18 cellular contexts compared by ENCODE assay signal in the genomic region with DNA sequence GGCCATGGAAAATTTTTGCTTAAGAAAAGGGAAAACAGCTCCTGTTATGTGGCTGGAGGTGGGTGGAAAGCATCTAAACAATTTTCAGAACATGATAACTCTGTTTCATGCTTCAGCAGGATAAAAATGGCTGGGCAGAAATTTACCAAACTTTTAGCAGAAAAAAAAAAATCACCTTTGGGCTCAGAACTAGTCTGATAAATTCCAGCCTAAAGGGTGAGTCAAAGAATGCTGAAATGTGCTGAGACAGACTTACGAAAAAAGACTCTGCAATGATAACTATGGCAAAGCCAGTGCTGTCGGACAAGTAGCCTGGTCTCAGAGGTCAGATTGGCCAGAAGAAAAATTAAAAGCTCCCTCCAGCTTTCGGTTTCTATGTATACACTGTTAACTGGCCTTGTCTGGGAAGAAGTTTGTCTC.
A peak's percentile ranks its signal among the peaks of the same experiment; 100 is the strongest.
DNase-seq lines count a peak whose midpoint lies in the region; ATAC-seq and TF ChIP-seq lines count a peak whose summit lies in the region.
"Had no signal": no experiment of that assay in that cellular context is flagged by ENCODE, and none has a peak within 500 bp of the region (broad histone marks: within the 10 kb centered on the region; RNA-seq: fewer than 3 reads in every experiment).

No MANE protein-coding gene starts in this region.

- H3K4me1 Mint-ChIP-seq in activated T-helper 17 cell treated with anti-CD3 and anti-CD28 coated beads, Interleukin-2, amount 50 U/mL, for 72 hours: no peaks in the 10 kb centered on the region
- H3K4me1 Mint-ChIP-seq: activated B cell treated with CpG ODN at 0.5 μM for 24 hours had no signal

- WGBS in esophagus muscularis mucosa: 58% methylated on average over 3 of the region's 3 CpGs
- 68% methylated on average over 3 of the region's 3 CpGs for WGBS in prostate gland

- no peaks in the 10 kb centered on the region for H3K27me3 Mint-ChIP-seq in activated T-helper 17 cell treated with anti-CD3 and anti-CD28 coated beads, Interleukin-2, amount 50 U/mL, for 72 hours
- H3K27me3 Mint-ChIP-seq: activated B cell treated with CpG ODN at 0.5 μM for 24 hours; stimulated activated naive CD8-positive, alpha-beta T cell treated with anti-CD3 and anti-CD28 coated beads, Interleukin-15, Interleukin-2, amounts not matched to agents 100 ng/mL and 50 ng/mL, for 24 hours had no signal

- H2AFZ ChIP-seq in PC-9: no peak overlapping the region

- H3K9me2 ChIP-seq in PC-9 (ENCODE audit: insufficient read depth): no peaks in the 10 kb centered on the region; the same call in 1 of the 2 replicates

- H3K4me1 ChIP-seq in PC-9 (replicated peaks; ENCODE audit: insufficient read depth) (peaks cover 47% of the 10 kb centered on the region), esophagus muscularis mucosa (no peaks in the 10 kb centered on the region), prostate gland (replicated peaks) (no peaks in the 10 kb centered on the region)

- POLR2A ChIA-PET in PC-9 (lab: Charles Lee; ENCODE audit: unreplicated experiment): no interaction called here

- BruUV-seq in PC-9 (replicated peaks; lab: Mats Ljungman, UMichigan): no TSS peak

- no peaks in the 10 kb centered on the region for H3K36me3 Mint-ChIP-seq in activated T-helper 17 cell treated with anti-CD3 and anti-CD28 coated beads, Interleukin-2, amount 50 U/mL, for 72 hours (ENCODE audit: low read depth)

- DNase-seq in AG10803 (ENCODE audit: low read depth) (peak; percentile 75), PC-9 (peak in 1 of 2 experiments; percentile 66), esophagus muscularis mucosa (ENCODE audit: extremely low spot score) (peak; percentile 62), non-pigmented ciliary epithelial cell (ENCODE audit: low read depth) (peak; percentile 22), NCI-H2081 (lab: John Stamatoyannopoulos, UW) (no peak), prostate gland (ENCODE audit: low spot score) (no peak), DMS153 treated with DMSO at 0.1 percent for 48 hours (lab: John Stamatoyannopoulos, UW; ENCODE audit: unreplicated experiment) (no peak)
- DNase-seq: activated B cell treated with CpG ODN at 0.5 μM for 24 hours; activated CD8-positive, alpha-beta memory T cell treated with anti-CD3 and anti-CD28 coated beads for 24 hours; effector memory CD4-positive, alpha-beta T cell; NCI-H187 treated with DMSO at 0.1 percent for 48 hours; NCI-H446 treated with DMSO at 0.1 percent for 48 hours; posterior cingulate gyrus; stimulated activated CD4-positive, alpha-beta T cell treated with anti-CD3 and anti-CD28 coated beads, Interleukin-15, amount 100 ng/mL, for 24 hours had no signal

- no peaks in the 10 kb centered on the region for H3K79me2 ChIP-seq in PC-9 (ENCODE audit: low read depth)

- H3K36me3 ChIP-seq in PC-9 (ENCODE audit: low read depth): no peaks in the 10 kb centered on the region
- no peaks in the 10 kb centered on the region for H3K36me3 ChIP-seq in esophagus muscularis mucosa
- no peaks in the 10 kb centered on the region for H3K36me3 ChIP-seq in prostate gland

- 0 out of 2 replicates have a peak, but pooled peaks cover 3% of the 10 kb centered on the region for H4K20me1 ChIP-seq in PC-9 (ENCODE audit: insufficient read depth)

- H3F3A ChIP-seq in PC-9 (ENCODE audit: insufficient read depth, low read depth): peaks cover 13% of the 10 kb centered on the region; the same call in 1 of the 2 replicates

- TF ChIP-seq CTCF in AG10803 (conservative IDR thresholded peaks at IDR 0.05; ENCODE audit: low read length) (no peak), PC-9 (conservative IDR thresholded peaks at IDR 0.05) (no peak), esophagus muscularis mucosa (IDR thresholded peaks at IDR 0.05) (no peak), prostate gland (IDR thresholded peaks at IDR 0.05) (no peak)

- TF ChIP-seq POLR2A in esophagus muscularis mucosa (IDR thresholded peaks at IDR 0.05; ENCODE audit: low read depth) (no peak), prostate gland (IDR thresholded peaks at IDR 0.05) (no peak)

- ATAC-seq in activated T-helper 17 cell treated with anti-CD3 and anti-CD28 coated beads, Interleukin-2, amount 50 U/mL, for 72 hours (replicated peaks): no peak
- ATAC-seq: GM12878 had no signal

- H3K9me3 Mint-ChIP-seq in activated T-helper 17 cell treated with anti-CD3 and anti-CD28 coated beads, Interleukin-2, amount 50 U/mL, for 72 hours: no peaks in the 10 kb centered on the region
- H3K9me3 Mint-ChIP-seq: activated B cell treated with CpG ODN at 0.5 μM for 24 hours; stimulated activated naive CD8-positive, alpha-beta T cell treated with anti-CD3 and anti-CD28 coated beads, Interleukin-15, Interleukin-2, amounts not matched to agents 100 ng/mL and 50 ng/mL, for 24 hours; T-helper 1 cell treated with Interleukin-12 subunit alpha and Interleukin-12 subunit beta and Interleukin-4 antibody, amounts not matched to agents 30 μg/mL and 1 μg/mL, for 36 hours had no signal

- CTCF ChIA-PET in PC-9 (lab: Charles Lee): no interaction called here

- H3K4me3 ChIP-seq in AG10803 (ENCODE audit: low read length): no peak overlapping the region
- H3K4me3 ChIP-seq in PC-9: no peak overlapping the region
- no peak overlapping the region for H3K4me3 ChIP-seq in esophagus muscularis mucosa
- H3K4me3 ChIP-seq in prostate gland: no peak overlapping the region
- H3K4me3 ChIP-seq: GM12878 had no signal

- intact Hi-C loops in PC-9 (cut with micrococcal nuclease; ENCODE audit: unreplicated experiment) (no loop called here), esophagus muscularis mucosa (cut with DNase I) (no loop called here), prostate gland (cut with DNase I) (no loop called here)

- H3K9me3 ChIP-seq in PC-9 (ENCODE audit: insufficient read depth, low read depth): no peaks in the 10 kb centered on the region
- no peaks in the 10 kb centered on the region for H3K9me3 ChIP-seq in esophagus muscularis mucosa
- H3K9me3 ChIP-seq in prostate gland: no peaks in the 10 kb centered on the region

- no peaks in the 10 kb centered on the region for H3K27me3 ChIP-seq in PC-9 (ENCODE audit: insufficient read depth, low read depth)
- H3K27me3 ChIP-seq in esophagus muscularis mucosa: no peaks in the 10 kb centered on the region
- H3K27me3 ChIP-seq in prostate gland (replicated peaks; ENCODE audit: insufficient read depth): no peaks in the 10 kb centered on the region

- H3K27ac Mint-ChIP-seq in activated T-helper 17 cell treated with anti-CD3 and anti-CD28 coated beads, Interleukin-2, amount 50 U/mL, for 72 hours: no peak overlapping the region
- H3K27ac Mint-ChIP-seq: activated B cell treated with CpG ODN at 0.5 μM for 24 hours; stimulated activated naive CD8-positive, alpha-beta T cell treated with anti-CD3 and anti-CD28 coated beads, Interleukin-15, Interleukin-2, amounts not matched to agents 100 ng/mL and 50 ng/mL, for 24 hours; T-helper 1 cell treated with Interleukin-12 subunit alpha and Interleukin-12 subunit beta and Interleukin-4 antibody, amounts not matched to agents 30 μg/mL and 1 μg/mL, for 36 hours had no signal

- H3K27ac ChIP-seq in PC-9: peak overlapping the region; percentile 57
- H3K27ac ChIP-seq in esophagus muscularis mucosa (replicated peaks in 1 of 4): no peak overlapping the region
- no peak overlapping the region for H3K27ac ChIP-seq in prostate gland

- H3K4me2 ChIP-seq in PC-9: peak overlapping the region; percentile 23

- no peak for TF ChIP-seq EP300 in esophagus muscularis mucosa (IDR thresholded peaks at IDR 0.05)

- H3K4me3 Mint-ChIP-seq in activated T-helper 17 cell treated with anti-CD3 and anti-CD28 coated beads, Interleukin-2, amount 50 U/mL, for 72 hours: no peak overlapping the region
- H3K4me3 Mint-ChIP-seq: activated B cell treated with CpG ODN at 0.5 μM for 24 hours; stimulated activated naive CD8-positive, alpha-beta T cell treated with anti-CD3 and anti-CD28 coated beads, Interleukin-15, Interleukin-2, amounts not matched to agents 100 ng/mL and 50 ng/mL, for 24 hours; T-helper 1 cell treated with Interleukin-12 subunit alpha and Interleukin-12 subunit beta and Interleukin-4 antibody, amounts not matched to agents 30 μg/mL and 1 μg/mL, for 36 hours had no signal

Comparison
In these comparisons a context has a peak if more than half of its experiments do, and no peak if none do; other contexts are left out.
1. DNase-seq: peak in AG10803 (single experiment), esophagus muscularis mucosa (single experiment) and non-pigmented ciliary epithelial cell (single experiment); none in NCI-H2081 (0 of 2), prostate gland (single experiment) and DMS153 treated with DMSO at 0.1 percent for 48 hours (single experiment).